Comparison of ENCODE assay signal across 23 cellular contexts in genomic region chr5:51095481-51095880, GRCh38.
"Had no signal": no experiment of that assay in that cellular context is flagged by ENCODE, and none has a peak within 500 bp of the region (broad histone marks: within the 10 kb centered on the region; RNA-seq: fewer than 3 reads in every experiment).

No MANE protein-coding gene starts in this region.

- H3K27me3 Mint-ChIP-seq: activated CD8-positive, alpha-beta T cell treated with anti-CD3 and anti-CD28 coated beads for 36 hours; activated naive CD4-positive, alpha-beta T cell treated with anti-CD3 and anti-CD28 coated beads, Interleukin-2, amount 50 U/mL, for 24 hours had no signal

- H3K27me3 ChIP-seq: body of pancreas, SJSA1 had no signal

- H3K9me3 Mint-ChIP-seq: activated CD8-positive, alpha-beta T cell treated with anti-CD3 and anti-CD28 coated beads for 36 hours had no signal

- H3K4me1 Mint-ChIP-seq: activated naive CD4-positive, alpha-beta T cell treated with anti-CD3 and anti-CD28 coated beads, Interleukin-2, amount 50 U/mL, for 24 hours had no signal

- H3K4me3 ChIP-seq: body of pancreas, K562, SJSA1 had no signal

- ATAC-seq: activated CD4-positive, CD25-positive, alpha-beta regulatory T cell treated with anti-CD3 and anti-CD28 coated beads, Interleukin-2, amount 50 U/mL, for 24 hours; activated CD8-positive, alpha-beta T cell treated with anti-CD3 and anti-CD28 coated beads for 36 hours; body of pancreas; K562; PC-3; SK-N-SH treated with all-trans-retinoic acid at 6 μM for 48 hours had no signal

- H3K27ac Mint-ChIP-seq: activated CD8-positive, alpha-beta T cell treated with anti-CD3 and anti-CD28 coated beads for 36 hours; activated naive CD4-positive, alpha-beta T cell treated with anti-CD3 and anti-CD28 coated beads, Interleukin-2, amount 50 U/mL, for 24 hours; T-helper 1 cell treated with Interleukin-12 subunit alpha and Interleukin-12 subunit beta and Interleukin-4 antibody, amounts not matched to agents 30 μg/mL and 1 μg/mL, for 36 hours had no signal

- H3K4me1 ChIP-seq: body of pancreas, SJSA1 had no signal

- DNase-seq: activated CD4-positive, alpha-beta T cell treated with anti-CD3 and anti-CD28 coated beads for 4 hours; activated CD8-positive, alpha-beta memory T cell treated with anti-CD3 and anti-CD28 coated beads, Interleukin-2, amount 50 U/mL, for 4 hours; activated CD8-positive, alpha-beta T cell treated with anti-CD3 and anti-CD28 coated beads for 36 hours; activated naive CD4-positive, alpha-beta T cell; aorta; body of pancreas; Karpas-422; MM.1S; NCI-H1105 treated with DMSO at 0.1 percent for 48 hours; NCI-H1436 treated with DMSO at 0.1 percent for 48 hours; NCI-H1930; NCI-H2171; NCI-H345; NCI-H510A; PC-3; SHP77; SW 1271 had no signal

- H3K27ac ChIP-seq: body of pancreas, SJSA1 had no signal

- H3K36me3 Mint-ChIP-seq: activated naive CD4-positive, alpha-beta T cell treated with anti-CD3 and anti-CD28 coated beads, Interleukin-2, amount 50 U/mL, for 24 hours had no signal

- H3K36me3 ChIP-seq: SJSA1 had no signal

- H3K9me3 ChIP-seq: body of pancreas, SJSA1 had no signal

- H3K4me3 Mint-ChIP-seq: activated CD8-positive, alpha-beta T cell treated with anti-CD3 and anti-CD28 coated beads for 36 hours; activated naive CD4-positive, alpha-beta T cell treated with anti-CD3 and anti-CD28 coated beads, Interleukin-2, amount 50 U/mL, for 24 hours; T-helper 1 cell treated with Interleukin-12 subunit alpha and Interleukin-12 subunit beta and Interleukin-4 antibody, amounts not matched to agents 30 μg/mL and 1 μg/mL, for 36 hours had no signal
